Comparison of ENCODE assay signal across 8 cellular contexts in the genomic region with DNA sequence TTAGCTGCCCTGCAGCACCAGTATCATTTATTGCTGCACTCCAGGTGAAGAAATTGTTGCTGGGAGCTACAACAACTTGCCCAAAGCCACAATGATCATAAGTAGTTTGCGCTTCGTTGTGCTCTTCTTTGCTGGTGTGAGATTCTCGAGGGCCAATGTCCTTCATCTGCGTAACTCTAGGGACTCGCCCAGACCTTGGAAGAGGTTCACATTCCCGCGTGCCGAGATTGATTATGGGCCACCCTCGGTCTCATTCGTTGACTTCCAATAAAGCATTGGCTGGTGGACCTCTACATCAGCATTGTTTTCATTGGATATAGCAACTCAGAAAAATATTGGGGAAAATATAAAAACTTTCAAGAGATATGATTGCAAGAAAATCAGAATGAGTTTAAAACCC. TPM values are rescaled to one million over a fixed set of nuclear protein-coding genes. Genes with fewer than 3 reads are reported as not detected.
DNase-seq lines count a peak whose midpoint lies in the region; ATAC-seq and TF ChIP-seq lines count a peak whose summit lies in the region.

No MANE protein-coding gene starts in this region.

- no peak for TF ChIP-seq EP300 in suprapubic skin (IDR thresholded peaks at IDR 0.05)

- no peaks in the 10 kb centered on the region for H3K9me3 Mint-ChIP-seq in T-helper 2 cell treated with Interferon-gamma antibody and Interleukin-4, amounts not matched to agents 5 μg/mL and 100 μg/mL, for 36 hours

- ATAC-seq in left lobe of liver: peak; percentile 3

- TF ChIP-seq POLR2A in suprapubic skin (IDR thresholded peaks at IDR 0.05): no peak

- H3K27me3 Mint-ChIP-seq in T-helper 2 cell treated with Interferon-gamma antibody and Interleukin-4, amounts not matched to agents 5 μg/mL and 100 μg/mL, for 36 hours (ENCODE audit: low read depth): peaks cover 74% of the 10 kb centered on the region

- 28% methylated on average over 10 of the region's 10 CpGs for WGBS in suprapubic skin

- no peaks in the 10 kb centered on the region for H3K9me3 ChIP-seq in suprapubic skin

- H3K27me3 ChIP-seq in suprapubic skin: no peaks in the 10 kb centered on the region

- H3K36me3 ChIP-seq in suprapubic skin: no peaks in the 10 kb centered on the region

- no peak for DNase-seq in T-helper 2 cell treated with Interferon-gamma antibody and Interleukin-4, amounts not matched to agents 5 μg/mL and 100 μg/mL, for 36 hours (ENCODE audit: low spot score)
- DNase-seq in T-helper 2 cell: no peak
- DNase-seq in astrocyte of the hippocampus (ENCODE audit: low read depth, low spot score): peak; percentile 20
- no peak for DNase-seq in left lobe of liver (ENCODE audit: low spot score)
- no peak for DNase-seq in suprapubic skin (ENCODE audit: low spot score in 2 of 2)
- no peak for DNase-seq in COR-L47 (lab: John Stamatoyannopoulos, UW)
- DNase-seq in GM13977 (ENCODE audit: low spot score): no peak
- no peak for DNase-seq in COLO668 (lab: John Stamatoyannopoulos, UW; ENCODE audit: unreplicated experiment)

- TF ChIP-seq CTCF in suprapubic skin (IDR thresholded peaks at IDR 0.05): no peak
- no peak for TF ChIP-seq CTCF in GM13977 (IDR thresholded peaks at IDR 0.05; ENCODE audit: extremely low read depth, insufficient read depth, missing control alignments)

- H3K27ac Mint-ChIP-seq in T-helper 2 cell treated with Interferon-gamma antibody and Interleukin-4, amounts not matched to agents 5 μg/mL and 100 μg/mL, for 36 hours: no peak overlapping the region

- H3K4me1 Mint-ChIP-seq in T-helper 2 cell treated with Interferon-gamma antibody and Interleukin-4, amounts not matched to agents 5 μg/mL and 100 μg/mL, for 36 hours (ENCODE audit: low read depth): peaks cover 15% of the 10 kb centered on the region

- peak overlapping the region; percentile 69 for H3K4me3 Mint-ChIP-seq in T-helper 2 cell treated with Interferon-gamma antibody and Interleukin-4, amounts not matched to agents 5 μg/mL and 100 μg/mL, for 36 hours

- H3K4me1 ChIP-seq in suprapubic skin: peaks cover 43% of the 10 kb centered on the region

- H3K36me3 Mint-ChIP-seq in T-helper 2 cell treated with Interferon-gamma antibody and Interleukin-4, amounts not matched to agents 5 μg/mL and 100 μg/mL, for 36 hours (ENCODE audit: low read depth): no peaks in the 10 kb centered on the region

- in situ Hi-C loops in GM13977 (cut with MboI; ENCODE audit: low pct_unique_long_range_greater_than_20kb, low sequenced_read_pairs, unreplicated experiment): no loop called here

- peak overlapping the region; percentile 90 for H3K4me3 ChIP-seq in suprapubic skin

- peak overlapping the region; percentile 96 for H3K27ac ChIP-seq in suprapubic skin

RNA-seq across cellular contexts. Expression of gene PHLDB2, which starts 0.4 kb away (rescaled TPM):
- 34.2 TPM for total RNA-seq in left lobe of liver
- total RNA-seq in suprapubic skin: 100 to 1,000 TPM in 1 of 4 donors, 10 to 100 TPM in 3; 39.8 to 107 (median 60.7) TPM
